Comparison of ENCODE assay signal across 19 cellular contexts in the genomic region with DNA sequence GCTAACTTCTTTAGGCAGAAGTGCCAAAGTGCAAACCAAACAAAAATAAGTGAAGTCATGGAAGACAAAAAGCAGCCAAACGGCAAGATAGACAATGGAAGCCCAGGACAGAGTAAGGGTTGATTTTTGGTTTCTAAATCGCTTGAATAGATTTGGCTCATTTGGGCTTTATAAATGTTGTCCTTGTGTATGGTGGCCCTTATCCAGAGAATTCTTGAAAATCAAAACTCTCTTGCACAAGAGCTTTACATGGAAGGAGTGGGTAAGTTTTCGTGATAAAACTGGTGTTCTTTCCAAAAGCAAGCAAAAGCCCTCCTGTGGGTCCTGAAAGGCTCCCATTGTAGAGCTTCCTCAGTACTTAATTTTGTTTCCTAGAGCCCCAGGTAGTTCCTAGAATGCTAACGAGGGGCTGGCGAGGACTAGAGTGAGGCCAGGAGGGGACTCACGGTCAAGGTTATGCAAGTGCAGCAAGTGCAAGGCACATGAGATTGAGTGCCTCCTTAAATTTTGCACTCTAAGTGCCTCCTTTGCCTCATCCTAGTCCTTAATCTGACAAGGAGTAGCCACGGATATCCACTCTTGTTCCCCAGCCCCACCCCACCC. TPM values are rescaled to one million over a fixed set of nuclear protein-coding genes. Genes with fewer than 3 reads are reported as not detected.
"Had no signal": no experiment of that assay in that cellular context is flagged by ENCODE, and none has a peak within 500 bp of the region (broad histone marks: within the 10 kb centered on the region; RNA-seq: fewer than 3 reads in every experiment).

No MANE protein-coding gene starts in this region.

- H3K9me3 ChIP-seq: colonic mucosa, suprapubic skin, uterus had no signal

- DNase-seq: activated CD4-positive, alpha-beta T cell treated with anti-CD3 and anti-CD28 coated beads for 4 hours; activated CD4-positive, alpha-beta T cell treated with anti-CD3 and anti-CD28 coated beads, Interleukin-2, amount 50 U/mL, for 48 hours; activated CD4-positive, CD25-positive, alpha-beta regulatory T cell; activated naive CD4-positive, alpha-beta T cell treated with anti-CD3 and anti-CD28 coated beads for 36 hours; activated naive CD8-positive, alpha-beta T cell treated with anti-CD3 and anti-CD28 coated beads, Interleukin-2, amount 10 ng/mL, durations not matched to agents 7 days and 5 days; activated T-cell treated with anti-CD3 and anti-CD28 coated beads, Interleukin-2, amount 50 U/mL, for 48 hours; amniotic stem cell; colonic mucosa; foreskin fibroblast; nucleus accumbens; small intestine; stomach; uterus had no signal

- H3K27ac ChIP-seq: breast epithelium, colonic mucosa, parathyroid adenoma, stomach, suprapubic skin, tibial nerve, uterus had no signal

- H3K4me3 ChIP-seq: breast epithelium, colonic mucosa, stomach, suprapubic skin, tibial nerve, uterus had no signal

- H2AFZ ChIP-seq: parathyroid adenoma had no signal

- H3K36me3 ChIP-seq: breast epithelium, colonic mucosa, stomach, suprapubic skin, tibial nerve, uterus had no signal

- H3K9ac ChIP-seq: parathyroid adenoma had no signal

- H3K4me1 ChIP-seq: colonic mucosa, parathyroid adenoma had no signal

RNA-seq across cellular contexts. Expression of a gene that starts 4.1 kb away (rescaled TPM):
- polyA plus RNA-seq: fibroblast of lung, liver, small intestine, stomach had no signal

RNA-seq across cellular contexts. Expression of a gene that starts 27.2 kb away (rescaled TPM):
- polyA plus RNA-seq: liver, small intestine, stomach had no signal
